Comparison of ENCODE assay signal across 1 cellular context in the genomic region with DNA sequence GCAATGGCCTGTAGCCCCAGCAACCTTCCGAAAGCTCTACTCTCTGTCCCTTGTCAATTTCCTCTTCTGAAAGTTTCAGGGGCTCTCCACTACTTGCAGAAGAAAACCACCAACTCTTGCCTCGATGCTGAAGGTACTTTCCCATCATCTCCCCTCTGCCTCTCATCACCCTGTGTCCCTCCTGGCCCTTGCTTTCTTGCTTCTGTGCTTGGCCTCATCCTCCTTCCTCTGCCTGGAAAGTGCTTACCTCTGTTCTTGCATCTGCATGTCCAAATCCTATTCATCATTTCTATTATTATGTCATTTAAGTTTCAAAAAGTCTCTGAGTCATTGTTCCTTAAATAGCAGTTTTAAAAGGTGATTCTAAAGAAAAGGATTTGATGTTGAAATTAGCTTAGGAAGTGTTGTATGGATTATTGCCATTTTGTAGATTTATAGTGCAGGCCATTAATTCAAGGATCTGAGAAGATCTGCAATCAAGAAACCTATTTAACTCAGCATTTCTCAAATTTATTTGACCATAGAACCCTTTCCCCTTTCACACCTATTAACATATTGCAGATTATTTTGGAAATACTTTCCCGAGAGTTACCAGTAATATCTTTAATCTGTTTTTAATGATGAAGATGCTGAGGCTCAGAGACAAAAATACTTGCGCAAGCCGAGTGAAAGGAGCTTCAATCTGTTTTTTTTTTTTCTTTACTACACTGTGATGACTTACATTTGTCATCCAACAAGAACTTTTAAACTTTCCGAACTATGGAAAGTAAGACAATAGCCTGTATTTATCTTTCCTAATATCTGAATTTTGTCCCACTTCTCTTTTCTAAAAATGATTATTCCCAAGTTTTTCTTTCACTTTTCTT.
TF ChIP-seq lines count a peak whose summit lies in the region.

No MANE protein-coding gene starts in this region.

TF ChIP-seq in GM23338, 12 proteins besides CTCF, POLR2A, EP300 and RAD21 (continued from another document):
- TF ChIP-seq, protein P1, sequence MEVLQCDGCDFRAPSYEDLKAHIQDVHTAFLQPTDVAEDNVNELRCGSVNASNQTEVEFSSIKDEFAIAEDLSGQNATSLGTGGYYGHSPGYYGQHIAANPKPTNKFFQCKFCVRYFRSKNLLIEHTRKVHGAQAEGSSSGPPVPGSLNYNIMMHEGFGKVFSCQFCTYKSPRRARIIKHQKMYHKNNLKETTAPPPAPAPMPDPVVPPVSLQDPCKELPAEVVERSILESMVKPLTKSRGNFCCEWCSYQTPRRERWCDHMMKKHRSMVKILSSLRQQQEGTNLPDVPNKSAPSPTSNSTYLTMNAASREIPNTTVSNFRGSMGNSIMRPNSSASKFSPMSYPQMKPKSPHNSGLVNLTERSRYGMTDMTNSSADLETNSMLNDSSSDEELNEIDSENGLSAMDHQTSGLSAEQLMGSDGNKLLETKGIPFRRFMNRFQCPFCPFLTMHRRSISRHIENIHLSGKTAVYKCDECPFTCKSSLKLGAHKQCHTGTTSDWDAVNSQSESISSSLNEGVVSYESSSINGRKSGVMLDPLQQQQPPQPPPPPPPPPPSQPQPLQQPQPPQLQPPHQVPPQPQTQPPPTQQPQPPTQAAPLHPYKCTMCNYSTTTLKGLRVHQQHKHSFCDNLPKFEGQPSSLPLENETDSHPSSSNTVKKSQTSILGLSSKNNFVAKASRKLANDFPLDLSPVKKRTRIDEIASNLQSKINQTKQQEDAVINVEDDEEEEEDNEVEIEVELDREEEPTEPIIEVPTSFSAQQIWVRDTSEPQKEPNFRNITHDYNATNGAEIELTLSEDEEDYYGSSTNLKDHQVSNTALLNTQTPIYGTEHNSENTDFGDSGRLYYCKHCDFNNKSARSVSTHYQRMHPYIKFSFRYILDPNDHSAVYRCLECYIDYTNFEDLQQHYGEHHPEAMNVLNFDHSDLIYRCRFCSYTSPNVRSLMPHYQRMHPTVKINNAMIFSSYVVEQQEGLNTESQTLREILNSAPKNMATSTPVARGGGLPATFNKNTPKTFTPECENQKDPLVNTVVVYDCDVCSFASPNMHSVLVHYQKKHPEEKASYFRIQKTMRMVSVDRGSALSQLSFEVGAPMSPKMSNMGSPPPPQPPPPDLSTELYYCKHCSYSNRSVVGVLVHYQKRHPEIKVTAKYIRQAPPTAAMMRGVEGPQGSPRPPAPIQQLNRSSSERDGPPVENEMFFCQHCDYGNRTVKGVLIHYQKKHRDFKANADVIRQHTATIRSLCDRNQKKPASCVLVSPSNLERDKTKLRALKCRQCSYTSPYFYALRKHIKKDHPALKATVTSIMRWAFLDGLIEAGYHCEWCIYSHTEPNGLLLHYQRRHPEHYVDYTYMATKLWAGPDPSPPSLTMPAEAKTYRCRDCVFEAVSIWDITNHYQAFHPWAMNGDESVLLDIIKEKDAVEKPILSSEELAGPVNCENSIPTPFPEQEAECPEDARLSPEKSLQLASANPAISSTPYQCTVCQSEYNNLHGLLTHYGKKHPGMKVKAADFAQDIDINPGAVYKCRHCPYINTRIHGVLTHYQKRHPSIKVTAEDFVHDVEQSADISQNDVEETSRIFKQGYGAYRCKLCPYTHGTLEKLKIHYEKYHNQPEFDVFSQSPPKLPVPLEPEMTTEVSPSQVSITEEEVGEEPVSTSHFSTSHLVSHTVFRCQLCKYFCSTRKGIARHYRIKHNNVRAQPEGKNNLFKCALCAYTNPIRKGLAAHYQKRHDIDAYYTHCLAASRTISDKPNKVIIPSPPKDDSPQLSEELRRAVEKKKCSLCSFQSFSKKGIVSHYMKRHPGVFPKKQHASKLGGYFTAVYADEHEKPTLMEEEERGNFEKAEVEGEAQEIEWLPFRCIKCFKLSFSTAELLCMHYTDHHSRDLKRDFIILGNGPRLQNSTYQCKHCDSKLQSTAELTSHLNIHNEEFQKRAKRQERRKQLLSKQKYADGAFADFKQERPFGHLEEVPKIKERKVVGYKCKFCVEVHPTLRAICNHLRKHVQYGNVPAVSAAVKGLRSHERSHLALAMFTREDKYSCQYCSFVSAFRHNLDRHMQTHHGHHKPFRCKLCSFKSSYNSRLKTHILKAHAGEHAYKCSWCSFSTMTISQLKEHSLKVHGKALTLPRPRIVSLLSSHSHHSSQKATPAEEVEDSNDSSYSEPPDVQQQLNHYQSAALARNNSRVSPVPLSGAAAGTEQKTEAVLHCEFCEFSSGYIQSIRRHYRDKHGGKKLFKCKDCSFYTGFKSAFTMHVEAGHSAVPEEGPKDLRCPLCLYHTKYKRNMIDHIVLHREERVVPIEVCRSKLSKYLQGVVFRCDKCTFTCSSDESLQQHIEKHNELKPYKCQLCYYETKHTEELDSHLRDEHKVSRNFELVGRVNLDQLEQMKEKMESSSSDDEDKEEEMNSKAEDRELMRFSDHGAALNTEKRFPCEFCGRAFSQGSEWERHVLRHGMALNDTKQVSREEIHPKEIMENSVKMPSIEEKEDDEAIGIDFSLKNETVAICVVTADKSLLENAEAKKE (CRISPR knock-in tag; IDR thresholded peaks at IDR 0.05), result no peak
- TF ChIP-seq STAT1 (IDR thresholded peaks at IDR 0.05; ENCODE audit: unreplicated experiment), result no peak
